28 cellular contexts compared by ENCODE assay signal in the genomic region with DNA sequence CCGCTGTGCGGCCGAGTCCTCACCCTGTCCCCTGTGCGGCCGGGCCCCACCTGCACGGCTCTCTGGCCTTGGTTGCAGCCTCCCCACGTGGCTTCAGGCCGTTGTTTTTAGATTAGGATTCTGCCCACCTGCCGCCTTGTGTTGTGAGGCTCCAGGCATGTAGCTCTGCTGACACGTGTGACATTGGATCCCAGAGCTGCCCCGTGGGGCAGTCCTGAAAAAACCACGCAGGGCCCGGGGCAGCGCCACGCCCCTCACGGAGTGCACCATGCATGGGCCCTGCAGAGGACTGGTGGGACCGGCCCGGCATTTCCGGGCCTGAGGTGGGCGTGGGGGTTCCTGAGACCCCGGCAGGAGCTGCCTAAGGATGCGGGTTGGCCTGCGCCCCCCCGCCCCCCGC.
"Had no signal": no experiment of that assay in that cellular context is flagged by ENCODE, and none has a peak within 500 bp of the region (broad histone marks: within the 10 kb centered on the region; RNA-seq: fewer than 3 reads in every experiment).

No MANE protein-coding gene starts in this region.

- H3K4me3 ChIP-seq: SK-N-MC had no signal

- DNase-seq: activated CD4-positive, alpha-beta memory T cell treated with anti-CD3 and anti-CD28 coated beads, Interleukin-2, amount 10 ng/mL, durations not matched to agents 7 days and 5 days; activated CD4-positive, alpha-beta T cell treated with anti-CD3 and anti-CD28 coated beads for 36 hours; activated CD4-positive, alpha-beta T cell treated with anti-CD3 and anti-CD28 coated beads, Interleukin-2, amount 50 U/mL, for 1 hour; activated CD4-positive, CD25-positive, alpha-beta regulatory T cell; activated gamma-delta T cell; activated naive CD4-positive, alpha-beta T cell treated with anti-CD3 and anti-CD28 coated beads for 36 hours; activated T-cell treated with anti-CD3 and anti-CD28 coated beads for 4 hours; activated T-cell treated with anti-CD3 and anti-CD28 coated beads, Interleukin-2, amount 50 U/mL, for 48 hours; KG1; NCI-H1048; NCI-H146; NCI-H187 treated with DMSO at 0.1 percent for 48 hours; NCI-H2081 treated with DMSO at 0.1 percent for 48 hours; NCI-H345; NCI-H510A; NCI-H526 treated with DMSO at 0.1 percent for 48 hours; NCI-H82; OCI-M1; RPMI8226; T-cell; T-helper 2 cell; T1000 had no signal

- H3K4me1 Mint-ChIP-seq: activated CD4-positive, alpha-beta memory T cell treated with anti-CD3 and anti-CD28 coated beads, Interleukin-2, amount 10 ng/mL, durations not matched to agents 7 days and 5 days; activated CD4-positive, alpha-beta T cell treated with anti-CD3 and anti-CD28 coated beads for 36 hours; activated T-helper 17 cell treated with anti-CD3 and anti-CD28 coated beads, Interleukin-2, amount 50 U/mL, for 72 hours had no signal

- H3K27ac ChIP-seq: SK-N-MC had no signal

- H3K4me3 Mint-ChIP-seq: activated CD4-positive, alpha-beta memory T cell treated with anti-CD3 and anti-CD28 coated beads, Interleukin-2, amount 10 ng/mL, durations not matched to agents 7 days and 5 days; activated CD4-positive, alpha-beta T cell treated with anti-CD3 and anti-CD28 coated beads for 36 hours; activated naive CD4-positive, alpha-beta T cell treated with anti-CD3 and anti-CD28 coated beads for 36 hours; activated naive CD8-positive, alpha-beta T cell; activated T-helper 17 cell treated with anti-CD3 and anti-CD28 coated beads, Interleukin-2, amount 50 U/mL, for 72 hours; T-cell had no signal

- H3K36me3 Mint-ChIP-seq: activated naive CD8-positive, alpha-beta T cell had no signal

- H3K27ac Mint-ChIP-seq: activated CD4-positive, alpha-beta memory T cell treated with anti-CD3 and anti-CD28 coated beads, Interleukin-2, amount 10 ng/mL, durations not matched to agents 7 days and 5 days; activated CD4-positive, alpha-beta T cell treated with anti-CD3 and anti-CD28 coated beads for 36 hours; activated naive CD4-positive, alpha-beta T cell treated with anti-CD3 and anti-CD28 coated beads for 36 hours; activated naive CD8-positive, alpha-beta T cell; IgD-negative memory B cell; T-cell had no signal

- H3K27me3 Mint-ChIP-seq: activated CD4-positive, alpha-beta memory T cell treated with anti-CD3 and anti-CD28 coated beads, Interleukin-2, amount 10 ng/mL, durations not matched to agents 7 days and 5 days; activated CD4-positive, alpha-beta T cell treated with anti-CD3 and anti-CD28 coated beads for 36 hours; activated naive CD8-positive, alpha-beta T cell; activated T-helper 17 cell treated with anti-CD3 and anti-CD28 coated beads, Interleukin-2, amount 50 U/mL, for 72 hours; IgD-negative memory B cell; T-cell had no signal

- H3K9me3 Mint-ChIP-seq: activated CD4-positive, alpha-beta memory T cell treated with anti-CD3 and anti-CD28 coated beads, Interleukin-2, amount 10 ng/mL, durations not matched to agents 7 days and 5 days; activated naive CD4-positive, alpha-beta T cell treated with anti-CD3 and anti-CD28 coated beads for 36 hours; activated T-helper 17 cell treated with anti-CD3 and anti-CD28 coated beads, Interleukin-2, amount 50 U/mL, for 72 hours; IgD-negative memory B cell; T-cell had no signal

- ATAC-seq: activated CD4-positive, alpha-beta T cell treated with anti-CD3 and anti-CD28 coated beads for 36 hours; activated T-helper 17 cell treated with anti-CD3 and anti-CD28 coated beads, Interleukin-2, amount 50 U/mL, for 72 hours; Panc1; Right ventricle myocardium inferior; T-cell had no signal
